ENCODE assay signal across 14 cellular contexts in genomic region chr2:195343540-195343939, GRCh38.
DNase-seq lines count a peak whose midpoint lies in the region; ATAC-seq and TF ChIP-seq lines count a peak whose summit lies in the region.
"Had no signal": no experiment of that assay in that cellular context is flagged by ENCODE, and none has a peak within 500 bp of the region (broad histone marks: within the 10 kb centered on the region; RNA-seq: fewer than 3 reads in every experiment).

No MANE protein-coding gene starts in this region.

- DNase-seq in NAMALWA (ENCODE audit: low spot score) (peak; percentile 13), type B pancreatic cell (ENCODE audit: extremely low spot score, unreplicated experiment) (no peak), RKO (ENCODE audit: low spot score) (no peak), UCSD-AML1 (lab: John Stamatoyannopoulos, UW; ENCODE audit: unreplicated experiment) (no peak)
- DNase-seq in stimulated activated naive B cell treated with anti-CD40 and anti-IgM and Interleukin-4, amounts not matched to agents 10 μg/mL and 1 μg/mL and 100 μg/mL, for 72 hours, result no peak
- DNase-seq: activated CD4-positive, CD25-positive, alpha-beta regulatory T cell treated with anti-CD3 and anti-CD28 coated beads, Interleukin-2, amount 50 U/mL, for 72 hours; glutamatergic neuron; MG63; natural killer cell; NCI-H446 treated with DMSO at 0.1 percent for 48 hours; testis had no signal

- TF ChIP-seq CTCF in type B pancreatic cell (conservative IDR thresholded peaks at IDR 0.05), result no peak

- peaks cover 5 to 14% of the 10 kb centered on the region in 2 donors for H3K4me1 Mint-ChIP-seq in stimulated activated naive B cell treated with anti-CD40 and anti-IgM and Interleukin-4, amounts not matched to agents 10 μg/mL and 1 μg/mL and 100 μg/mL, for 72 hours
- H3K4me1 Mint-ChIP-seq in type B pancreatic cell (ENCODE audit: unreplicated experiment), result no peaks in the 10 kb centered on the region
- H3K4me1 Mint-ChIP-seq: natural killer cell had no signal

- H3K4me3 Mint-ChIP-seq in stimulated activated naive B cell treated with anti-CD40 and anti-IgM and Interleukin-4, amounts not matched to agents 10 μg/mL and 1 μg/mL and 100 μg/mL, for 72 hours, result no peak overlapping the region
- H3K4me3 Mint-ChIP-seq in type B pancreatic cell, result no peak overlapping the region
- H3K4me3 Mint-ChIP-seq: natural killer cell had no signal

- H3K27me3 Mint-ChIP-seq in stimulated activated naive B cell treated with anti-CD40 and anti-IgM and Interleukin-4, amounts not matched to agents 10 μg/mL and 1 μg/mL and 100 μg/mL, for 72 hours, result peaks cover 0 to under 1% of the 10 kb centered on the region in 2 donors
- peaks cover 11% of the 10 kb centered on the region for H3K27me3 Mint-ChIP-seq in type B pancreatic cell

- ATAC-seq in GM19452 (IDR thresholded peaks at IDR 0.05; ENCODE audit: unreplicated experiment), result peak; percentile 64
- ATAC-seq in HG02981 (IDR thresholded peaks at IDR 0.05; ENCODE audit: unreplicated experiment), result peak; percentile 62
- peak; percentile 83 to 97 for ATAC-seq in stimulated activated naive B cell treated with anti-CD40 and anti-IgM and Interleukin-4, amounts not matched to agents 10 μg/mL and 1 μg/mL and 100 μg/mL, for 72 hours (replicated peaks)
- ATAC-seq: natural killer cell had no signal

- peaks cover 0 to 1% of the 10 kb centered on the region in 2 donors for H3K9me3 Mint-ChIP-seq in stimulated activated naive B cell treated with anti-CD40 and anti-IgM and Interleukin-4, amounts not matched to agents 10 μg/mL and 1 μg/mL and 100 μg/mL, for 72 hours
- no peaks in the 10 kb centered on the region for H3K9me3 Mint-ChIP-seq in type B pancreatic cell

- H3K27ac Mint-ChIP-seq in stimulated activated naive B cell treated with anti-CD40 and anti-IgM and Interleukin-4, amounts not matched to agents 10 μg/mL and 1 μg/mL and 100 μg/mL, for 72 hours, result no peak overlapping the region
- no peak overlapping the region for H3K27ac Mint-ChIP-seq in type B pancreatic cell
- H3K27ac Mint-ChIP-seq: activated T-helper 2 cell treated with anti-CD3 and anti-CD28 coated beads, Interferon-gamma antibody, Interleukin-2, Interleukin-4, amounts not matched to agents 10 μg/mL and 5 μg/mL and 100 μg/mL, durations not matched to agents 14 hours and 24 hours and 36 hours; natural killer cell had no signal

- no peaks in the 10 kb centered on the region for H3K36me3 Mint-ChIP-seq in stimulated activated naive B cell treated with anti-CD40 and anti-IgM and Interleukin-4, amounts not matched to agents 10 μg/mL and 1 μg/mL and 100 μg/mL, for 72 hours
- H3K36me3 Mint-ChIP-seq in type B pancreatic cell, result no peaks in the 10 kb centered on the region
- H3K36me3 Mint-ChIP-seq: natural killer cell had no signal
